ENCODE assay signal across 27 cellular contexts in the genomic region with DNA sequence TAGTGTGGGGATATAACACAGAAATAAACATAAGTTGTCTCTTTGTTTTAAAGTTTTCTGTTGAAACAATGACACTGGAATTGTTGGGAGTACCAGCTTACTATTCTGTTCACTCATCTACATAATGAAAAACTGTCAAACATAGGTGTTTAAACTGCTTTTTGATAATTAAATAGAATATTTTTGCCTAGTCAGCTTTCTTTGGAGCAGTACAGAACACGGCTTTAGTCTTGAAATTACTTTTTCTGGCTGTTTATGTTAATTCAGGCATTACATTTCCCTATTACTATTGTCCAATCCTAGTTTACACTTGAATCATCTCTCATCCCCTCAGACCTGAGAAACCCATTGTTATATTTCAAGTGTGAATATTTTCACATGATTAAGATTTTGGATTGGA.
"Had no signal": no experiment of that assay in that cellular context is flagged by ENCODE, and none has a peak within 500 bp of the region (broad histone marks: within the 10 kb centered on the region; RNA-seq: fewer than 3 reads in every experiment).

No MANE protein-coding gene starts in this region.

- H3K36me3 Mint-ChIP-seq: memory B cell; naive thymus-derived CD4-positive, alpha-beta T cell; stimulated activated effector memory CD8-positive, alpha-beta T cell treated with anti-CD3 and anti-CD28 coated beads, Interleukin-12 subunit alpha, Interleukin-12 subunit beta, amount 100 ng/mL, for 72 hours had no signal

- H2AFZ ChIP-seq: hepatocyte had no signal

- ATAC-seq: esophagus mucosa; gastrocnemius medialis; left lobe of liver; naive thymus-derived CD4-positive, alpha-beta T cell; stimulated activated effector memory CD8-positive, alpha-beta T cell treated with anti-CD3 and anti-CD28 coated beads, Interleukin-12 subunit alpha, Interleukin-12 subunit beta, amount 100 ng/mL, for 72 hours had no signal

- H3K4me3 Mint-ChIP-seq: memory B cell; naive thymus-derived CD4-positive, alpha-beta T cell; nephron progenitor cell; stimulated activated effector memory CD8-positive, alpha-beta T cell treated with anti-CD3 and anti-CD28 coated beads, Interleukin-12 subunit alpha, Interleukin-12 subunit beta, amount 100 ng/mL, for 72 hours had no signal

- H3K4me1 Mint-ChIP-seq: memory B cell; naive thymus-derived CD4-positive, alpha-beta T cell; stimulated activated effector memory CD8-positive, alpha-beta T cell treated with anti-CD3 and anti-CD28 coated beads, Interleukin-12 subunit alpha, Interleukin-12 subunit beta, amount 100 ng/mL, for 72 hours had no signal

- H3K27me3 ChIP-seq: gastrocnemius medialis, hepatocyte, right atrium auricular region, sigmoid colon, stomach, thyroid gland, vagina had no signal

- H3K27ac ChIP-seq: dorsolateral prefrontal cortex, epithelial cell of prostate, gastrocnemius medialis, hepatocyte, prostate gland, right atrium auricular region, sigmoid colon, stomach, thyroid gland, vagina had no signal

- H3K9me3 ChIP-seq: gastrocnemius medialis, prostate gland, right atrium auricular region, sigmoid colon, thyroid gland, vagina had no signal

- H3K4me2 ChIP-seq: hepatocyte had no signal

- H3K79me2 ChIP-seq: hepatocyte had no signal

- FAIRE-seq: kidney had no signal

- H3K4me3 ChIP-seq: dorsolateral prefrontal cortex, gastrocnemius medialis, hepatocyte, lung, prostate gland, right atrium auricular region, sigmoid colon, stomach, thyroid gland, vagina had no signal

- DNase-seq: dorsolateral prefrontal cortex; effector CD4-positive, alpha-beta T cell; foreskin fibroblast; gastrocnemius medialis; head of caudate nucleus; kidney; midbrain; naive thymus-derived CD4-positive, alpha-beta T cell; nephron progenitor cell; nucleus accumbens; sigmoid colon; stimulated activated CD4-positive, alpha-beta T cell treated with anti-CD3 and anti-CD28 coated beads, Interleukin-2, amount 100 ng/mL, for 24 hours; stimulated activated CD4-positive, alpha-beta T cell treated with anti-CD3 and anti-CD28 coated beads, Interleukin-4, amount 100 ng/mL, for 24 hours; stimulated activated naive CD4-positive, alpha-beta T cell treated with Interleukin-2 at 50 U/mL for 16 hours; stomach; thyroid gland; trophoblast cell had no signal

- H3K27me3 Mint-ChIP-seq: memory B cell; naive thymus-derived CD4-positive, alpha-beta T cell had no signal

- H3K27ac Mint-ChIP-seq: memory B cell; naive thymus-derived CD4-positive, alpha-beta T cell; nephron progenitor cell; stimulated activated effector memory CD8-positive, alpha-beta T cell treated with anti-CD3 and anti-CD28 coated beads, Interleukin-12 subunit alpha, Interleukin-12 subunit beta, amount 100 ng/mL, for 72 hours had no signal

- H3K36me3 ChIP-seq: gastrocnemius medialis, prostate gland, right atrium auricular region, sigmoid colon, stomach, thyroid gland, vagina had no signal

- H3K4me1 ChIP-seq: gastrocnemius medialis, prostate gland, right atrium auricular region, sigmoid colon, stomach, thyroid gland, vagina had no signal
